In genomic region chr4:157840630-157841029, GRCh38 we compare ENCODE assay signal across 36 cellular contexts.
"Had no signal": no experiment of that assay in that cellular context is flagged by ENCODE, and none has a peak within 500 bp of the region (broad histone marks: within the 10 kb centered on the region; RNA-seq: fewer than 3 reads in every experiment).

No MANE protein-coding gene starts in this region.

- H3K27ac ChIP-seq: adrenal gland, brain microvascular endothelial cell, breast epithelium, VCaP had no signal

- H3K4me3 ChIP-seq: adrenal gland, body of pancreas, breast epithelium had no signal

- H3K27ac Mint-ChIP-seq: activated B cell treated with CpG ODN at 0.5 μM for 24 hours; activated CD4-positive, alpha-beta memory T cell treated with anti-CD3 and anti-CD28 coated beads for 36 hours; activated CD4-positive, alpha-beta T cell treated with anti-CD3 and anti-CD28 coated beads, Interleukin-2, amount 10 ng/mL, durations not matched to agents 24 days and 14 days; activated CD8-positive, alpha-beta T cell treated with anti-CD3 and anti-CD28 coated beads for 36 hours; activated naive CD4-positive, alpha-beta T cell treated with anti-CD3 and anti-CD28 coated beads for 36 hours; activated naive CD4-positive, alpha-beta T cell treated with anti-CD3 and anti-CD28 coated beads, Interleukin-2, amount 50 U/mL, for 72 hours; activated naive CD8-positive, alpha-beta T cell treated with anti-CD3 and anti-CD28 coated beads for 36 hours; activated T-cell treated with anti-CD3 and anti-CD28 coated beads, Interleukin-2, amount 50 U/mL, for 72 hours; activated T-helper 1 cell treated with anti-CD3 and anti-CD28 coated beads, Interleukin-12 subunit alpha, Interleukin-12 subunit beta, Interleukin-2, Interleukin-4 antibody, amounts not matched to agents 30 ng/mL and 10 ng/mL and 1 ng/mL, durations not matched to agents 14 hours and 24 hours and 36 hours; activated T-helper 17 cell treated with anti-CD3 and anti-CD28 coated beads, Interleukin-2, amount 50 U/mL, for 72 hours; T-helper 1 cell treated with Interleukin-12 subunit alpha and Interleukin-12 subunit beta and Interleukin-4 antibody, amounts not matched to agents 30 μg/mL and 1 μg/mL, for 36 hours; T-helper 2 cell treated with Interferon-gamma antibody and Interleukin-4, amounts not matched to agents 5 μg/mL and 100 μg/mL, for 36 hours had no signal

- DNase-seq: activated B cell treated with CpG ODN at 0.5 μM for 24 hours; activated CD4-positive, alpha-beta memory T cell treated with anti-CD3 and anti-CD28 coated beads for 36 hours; activated CD4-positive, alpha-beta T cell treated with anti-CD3 and anti-CD28 coated beads for 4 hours; activated CD4-positive, alpha-beta T cell treated with anti-CD3 and anti-CD28 coated beads, Interleukin-2, amount 10 ng/mL, durations not matched to agents 24 days and 14 days; activated CD4-positive, alpha-beta T cell treated with anti-CD3 and anti-CD28 coated beads, Interleukin-2, amount 50 U/mL, for 1 hour; activated CD4-positive, alpha-beta T cell treated with anti-CD3 and anti-CD28 coated beads, Interleukin-2, amount 50 U/mL, for 4 hours; activated CD4-positive, CD25-positive, alpha-beta regulatory T cell treated with anti-CD3 and anti-CD28 coated beads, Interleukin-2, amount 50 U/mL, for 72 hours; activated CD8-positive, alpha-beta memory T cell treated with anti-CD3 and anti-CD28 coated beads, Interleukin-2, amount 50 U/mL, for 4 hours; activated CD8-positive, alpha-beta T cell treated with anti-CD3 and anti-CD28 coated beads for 36 hours; activated effector memory CD4-positive, alpha-beta T cell treated with anti-CD3 and anti-CD28 coated beads, Interleukin-2, amount 50 U/mL, for 16 hours; activated gamma-delta T cell treated with Interleukin-2 at 50 U/mL for 16 hours; activated naive CD4-positive, alpha-beta T cell; activated naive CD4-positive, alpha-beta T cell treated with anti-CD3 and anti-CD28 coated beads for 36 hours; activated naive CD4-positive, alpha-beta T cell treated with anti-CD3 and anti-CD28 coated beads, Interleukin-2, amount 50 U/mL, for 16 hours; activated naive CD8-positive, alpha-beta T cell treated with anti-CD3 and anti-CD28 coated beads for 36 hours; activated T-cell treated with anti-CD3 and anti-CD28 coated beads for 4 hours; activated T-cell treated with anti-CD3 and anti-CD28 coated beads, Interleukin-2, amount 50 U/mL, for 1 hour; activated T-cell treated with anti-CD3 and anti-CD28 coated beads, Interleukin-2, amount 50 U/mL, for 72 hours; adrenal gland; amniotic stem cell; aorta; body of pancreas; brain microvascular endothelial cell; central memory CD4-positive, alpha-beta T cell; T-helper 1 cell; T-helper 2 cell; T-helper 9 cell had no signal

- H3K27me3 ChIP-seq: adrenal gland, body of pancreas, brain microvascular endothelial cell, breast epithelium had no signal

- H3K36me3 Mint-ChIP-seq: activated CD4-positive, alpha-beta memory T cell treated with anti-CD3 and anti-CD28 coated beads for 36 hours; activated naive CD4-positive, alpha-beta T cell treated with anti-CD3 and anti-CD28 coated beads, Interleukin-2, amount 50 U/mL, for 72 hours; activated naive CD8-positive, alpha-beta T cell treated with anti-CD3 and anti-CD28 coated beads for 36 hours had no signal

- ATAC-seq: activated CD8-positive, alpha-beta T cell treated with anti-CD3 and anti-CD28 coated beads for 36 hours; activated naive CD4-positive, alpha-beta T cell treated with anti-CD3 and anti-CD28 coated beads, Interleukin-2, amount 50 U/mL, for 72 hours; activated T-cell treated with anti-CD3 and anti-CD28 coated beads, Interleukin-2, amount 50 U/mL, for 72 hours; activated T-helper 17 cell treated with anti-CD3 and anti-CD28 coated beads, Interleukin-2, amount 50 U/mL, for 72 hours; body of pancreas had no signal

- H3K9me3 ChIP-seq: adrenal gland, body of pancreas, breast epithelium had no signal

- H3K27me3 Mint-ChIP-seq: activated B cell treated with CpG ODN at 0.5 μM for 24 hours; activated CD4-positive, alpha-beta memory T cell treated with anti-CD3 and anti-CD28 coated beads for 36 hours; activated CD4-positive, alpha-beta T cell treated with anti-CD3 and anti-CD28 coated beads, Interleukin-2, amount 10 ng/mL, durations not matched to agents 24 days and 14 days; activated CD8-positive, alpha-beta T cell treated with anti-CD3 and anti-CD28 coated beads for 36 hours; activated naive CD8-positive, alpha-beta T cell treated with anti-CD3 and anti-CD28 coated beads for 36 hours; activated T-helper 17 cell treated with anti-CD3 and anti-CD28 coated beads, Interleukin-2, amount 50 U/mL, for 72 hours had no signal

- H3K4me1 Mint-ChIP-seq: activated B cell treated with CpG ODN at 0.5 μM for 24 hours; activated CD4-positive, alpha-beta T cell treated with anti-CD3 and anti-CD28 coated beads, Interleukin-2, amount 10 ng/mL, durations not matched to agents 24 days and 14 days; activated naive CD8-positive, alpha-beta T cell treated with anti-CD3 and anti-CD28 coated beads for 36 hours; activated T-helper 17 cell treated with anti-CD3 and anti-CD28 coated beads, Interleukin-2, amount 50 U/mL, for 72 hours had no signal

- FAIRE-seq: astrocyte, TTC549 had no signal

- H3K36me3 ChIP-seq: adrenal gland, brain microvascular endothelial cell, breast epithelium had no signal

- H3K9me3 Mint-ChIP-seq: activated B cell treated with CpG ODN at 0.5 μM for 24 hours; activated CD4-positive, alpha-beta memory T cell treated with anti-CD3 and anti-CD28 coated beads for 36 hours; activated CD4-positive, alpha-beta T cell treated with anti-CD3 and anti-CD28 coated beads, Interleukin-2, amount 10 ng/mL, durations not matched to agents 24 days and 14 days; activated CD8-positive, alpha-beta T cell treated with anti-CD3 and anti-CD28 coated beads for 36 hours; activated naive CD8-positive, alpha-beta T cell treated with anti-CD3 and anti-CD28 coated beads for 36 hours; activated T-helper 1 cell treated with anti-CD3 and anti-CD28 coated beads, Interleukin-12 subunit alpha, Interleukin-12 subunit beta, Interleukin-2, Interleukin-4 antibody, amounts not matched to agents 30 ng/mL and 10 ng/mL and 1 ng/mL, durations not matched to agents 14 hours and 24 hours and 36 hours; activated T-helper 17 cell treated with anti-CD3 and anti-CD28 coated beads, Interleukin-2, amount 50 U/mL, for 72 hours; T-helper 1 cell treated with Interleukin-12 subunit alpha and Interleukin-12 subunit beta and Interleukin-4 antibody, amounts not matched to agents 30 μg/mL and 1 μg/mL, for 36 hours; T-helper 2 cell treated with Interferon-gamma antibody and Interleukin-4, amounts not matched to agents 5 μg/mL and 100 μg/mL, for 36 hours had no signal

- H3K4me3 Mint-ChIP-seq: activated B cell treated with CpG ODN at 0.5 μM for 24 hours; activated CD4-positive, alpha-beta memory T cell treated with anti-CD3 and anti-CD28 coated beads for 36 hours; activated CD4-positive, alpha-beta T cell treated with anti-CD3 and anti-CD28 coated beads, Interleukin-2, amount 10 ng/mL, durations not matched to agents 24 days and 14 days; activated CD8-positive, alpha-beta T cell treated with anti-CD3 and anti-CD28 coated beads for 36 hours; activated naive CD4-positive, alpha-beta T cell treated with anti-CD3 and anti-CD28 coated beads for 36 hours; activated naive CD8-positive, alpha-beta T cell treated with anti-CD3 and anti-CD28 coated beads for 36 hours; activated T-cell treated with anti-CD3 and anti-CD28 coated beads, Interleukin-2, amount 50 U/mL, for 72 hours; activated T-helper 1 cell treated with anti-CD3 and anti-CD28 coated beads, Interleukin-12 subunit alpha, Interleukin-12 subunit beta, Interleukin-2, Interleukin-4 antibody, amounts not matched to agents 30 ng/mL and 10 ng/mL and 1 ng/mL, durations not matched to agents 14 hours and 24 hours and 36 hours; activated T-helper 17 cell treated with anti-CD3 and anti-CD28 coated beads, Interleukin-2, amount 50 U/mL, for 72 hours; T-helper 1 cell treated with Interleukin-12 subunit alpha and Interleukin-12 subunit beta and Interleukin-4 antibody, amounts not matched to agents 30 μg/mL and 1 μg/mL, for 36 hours; T-helper 2 cell treated with Interferon-gamma antibody and Interleukin-4, amounts not matched to agents 5 μg/mL and 100 μg/mL, for 36 hours had no signal

- H3K4me1 ChIP-seq: adrenal gland, breast epithelium had no signal
